In genomic region chr9:133142657-133143592, GRCh38 we compare ENCODE assay signal across 11 cellular contexts. TPM values are rescaled to one million over a fixed set of nuclear protein-coding genes. Genes with fewer than 3 reads are reported as not detected.
DNase-seq lines count a peak whose midpoint lies in the region; ATAC-seq, FAIRE-seq and TF ChIP-seq lines count a peak whose summit lies in the region.
"Had no signal": no experiment of that assay in that cellular context is flagged by ENCODE, and none has a peak within 500 bp of the region (broad histone marks: within the 10 kb centered on the region; RNA-seq: fewer than 3 reads in every experiment).

No MANE protein-coding gene starts in this region.

- H3K9ac ChIP-seq in skeletal muscle tissue (ENCODE audit: low read depth in 1 of 3, low read length in 3 of 3) = peak overlapping the region in 2 of 3 donors; percentile 20 to 50

- no peaks in the 10 kb centered on the region for H3K27me3 ChIP-seq in skeletal muscle tissue (ENCODE audit: control insufficient read depth in 3 of 3, insufficient read depth in 3 of 3, low read length in 3 of 3)
- H3K27me3 ChIP-seq: sigmoid colon had no signal

- FAIRE-seq in GM12891 (lab: Jason Lieb, UNC) = peak; percentile 76
- FAIRE-seq: endothelial cell of umbilical vein, islet of Langerhans had no signal

- peak; percentile 63 for DNase-seq in GM12891 (ENCODE audit: insufficient read length, low spot score)
- DNase-seq in NCI-H69 (lab: John Stamatoyannopoulos, UW) = peak; percentile 42
- peak in 1 of 61 donors; percentile 32 for DNase-seq in caudate nucleus (lab: John Stamatoyannopoulos, UW)
- no peak for DNase-seq in NCI-H2171 (lab: John Stamatoyannopoulos, UW)
- DNase-seq in cerebellum (ENCODE audit: low spot score) = no peak
- DNase-seq: NCI-H1694 treated with DMSO at 0.1 percent for 48 hours, sigmoid colon had no signal

- TF ChIP-seq POLR2A in GM12891 (IDR thresholded peaks at IDR 0.05; ENCODE audit: low read depth, low read length) = no peak

- H3K4me1 ChIP-seq in skeletal muscle tissue (ENCODE audit: control insufficient read depth in 3 of 3, insufficient read depth in 3 of 3, low read length in 3 of 3) = peaks cover 45 to 64% (median 46%) of the 10 kb centered on the region in 3 donors

- no peaks in the 10 kb centered on the region for H3K9me3 ChIP-seq in skeletal muscle tissue (ENCODE audit: control insufficient read depth in 3 of 3, low read length in 3 of 3)
- H3K9me3 ChIP-seq: sigmoid colon had no signal

- ATAC-seq in GM18858 (IDR thresholded peaks at IDR 0.05; ENCODE audit: unreplicated experiment) = no peak

- H3K36me3 ChIP-seq in skeletal muscle tissue (ENCODE audit: control insufficient read depth in 3 of 3, insufficient read depth in 3 of 3, low read length in 3 of 3) = no peaks in the 10 kb centered on the region
- H3K36me3 ChIP-seq: sigmoid colon had no signal

- H3K4me3 ChIP-seq in skeletal muscle tissue (ENCODE audit: low read length in 3 of 3) = no peak overlapping the region

- H3K27ac ChIP-seq in caudate nucleus (ENCODE audit: low read depth, low read length) (peak overlapping the region; percentile 88), skeletal muscle tissue (ENCODE audit: low read depth, low read length) (peak overlapping the region; percentile 17)

TF ChIP-seq in GM12891, 5 proteins besides CTCF, POLR2A, EP300 and RAD21:
- TF ChIP-seq POU2F2 (IDR thresholded peaks at IDR 0.05; ENCODE audit: low read depth, low read length) = no peak
- no peak for TF ChIP-seq POLR2AphosphoS5 (IDR thresholded peaks at IDR 0.05; ENCODE audit: low read depth, low read length)
- no peak for TF ChIP-seq TAF1 (IDR thresholded peaks at IDR 0.05; ENCODE audit: low read depth, low read length)
- TF ChIP-seq PAX5 (IDR thresholded peaks at IDR 0.05; ENCODE audit: insufficient read depth, low read length, severe bottlenecking) = no peak
- no peak for TF ChIP-seq SPI1 (IDR thresholded peaks at IDR 0.05; ENCODE audit: low read depth, low read length)

RNA-seq across cellular contexts. Expression of gene GBGT1, which starts 20.8 kb away (rescaled TPM):
- 1.2 TPM for polyA plus RNA-seq in GM12891 (2012; ENCODE audit: low read depth, missing spikeins)
- total RNA-seq in skeletal muscle tissue (2.6 TPM), cerebellum (3.0 TPM)

RNA-seq across cellular contexts. Expression of gene RALGDS, which starts 21.9 kb away (rescaled TPM):
- polyA plus RNA-seq in GM12891 (2012; ENCODE audit: low read depth, missing spikeins) = 27.7 TPM
- 26.1 TPM for total RNA-seq in skeletal muscle tissue
- total RNA-seq in cerebellum = 83.9 TPM

Comparison
In these comparisons a context has a peak if more than half of its experiments do, and no peak if none do; other contexts are left out.
1. DNase-seq: peak in GM12891 (single experiment) and NCI-H69 (single experiment); none in NCI-H2171 (single experiment) and cerebellum (single experiment).